ENCODE assay signal across 8 cellular contexts in the genomic region with DNA sequence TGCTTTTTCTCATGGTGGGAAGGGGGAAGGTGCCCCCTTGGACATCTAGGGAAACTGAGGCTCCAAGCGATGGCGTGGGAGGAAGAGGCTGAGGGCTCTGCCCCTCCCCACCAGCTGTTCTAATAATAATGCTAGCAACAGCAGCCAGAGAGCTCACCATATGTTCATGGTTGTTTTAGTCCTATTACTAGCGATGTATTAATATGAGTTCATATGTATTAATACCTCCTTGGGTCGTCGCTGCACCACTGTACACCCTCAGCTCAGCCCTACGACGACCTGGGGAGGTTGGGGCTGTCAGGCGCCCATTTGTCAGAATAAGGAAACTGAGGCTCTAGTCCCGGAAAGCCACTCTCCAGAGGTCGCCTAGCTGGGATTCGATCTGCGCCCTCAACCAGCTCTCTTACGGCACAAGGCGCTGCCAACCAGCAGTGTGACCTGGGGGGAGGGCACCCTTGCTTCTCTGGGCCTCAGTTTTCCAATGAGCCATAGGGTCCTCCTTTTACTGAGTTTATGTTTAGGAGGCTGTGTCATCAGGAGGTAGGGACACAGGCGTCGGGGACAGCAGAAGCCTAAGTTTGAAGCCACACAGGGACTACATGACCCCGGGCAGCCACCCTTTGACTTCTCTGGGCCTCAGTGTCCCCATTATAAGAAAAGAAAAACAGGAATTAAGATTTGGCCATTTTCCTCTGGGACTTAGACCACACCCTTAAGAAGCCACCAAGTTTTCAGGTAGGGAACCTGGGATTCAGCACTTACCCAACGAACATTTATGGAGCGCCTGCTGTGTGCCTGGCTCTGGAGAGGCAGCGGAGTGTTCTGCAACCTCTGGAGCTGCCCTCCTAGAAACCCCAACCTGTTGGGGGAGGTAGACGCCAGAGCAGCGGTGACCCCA. TPM values are rescaled to one million over a fixed set of nuclear protein-coding genes. Genes with fewer than 3 reads are reported as not detected.
DNase-seq lines count a peak whose midpoint lies in the region; ATAC-seq and TF ChIP-seq lines count a peak whose summit lies in the region.

No MANE protein-coding gene starts in this region.

- H3K4me1 ChIP-seq in A673 (ENCODE audit: insufficient read depth, low read length, poor library complexity, severe bottlenecking) (peaks cover 16% of the 10 kb centered on the region), HAP-1 (peaks cover 9% of the 10 kb centered on the region), right lobe of liver (peaks cover 0 to 15% (median 6%) of the 10 kb centered on the region in 4 donors), aorta (ENCODE audit: control insufficient read depth in 1 of 2, insufficient read depth in 2 of 2, low read length in 2 of 2) (peaks cover 0 to 2% of the 10 kb centered on the region in 2 donors)

- peak; percentile 1 for TF ChIP-seq POLR2A in right lobe of liver (IDR thresholded peaks at IDR 0.05)
- TF ChIP-seq POLR2A in lower leg skin (IDR thresholded peaks at IDR 0.05): no peak

- peaks cover 14% of the 10 kb centered on the region for H3K4me1 Mint-ChIP-seq in activated T-helper 17 cell treated with anti-CD3 and anti-CD28 coated beads, Interleukin-2, amount 50 U/mL, for 72 hours

- H3K4me3 ChIP-seq in A673 (ENCODE audit: low read depth, low read length, poor library complexity, severe bottlenecking) (peak overlapping the region; percentile 58), HAP-1 (peak overlapping the region; percentile 43), right lobe of liver (peak overlapping the region; percentile 42 to 62 (median 61)), aorta (ENCODE audit: low read length in 2 of 2) (peak overlapping the region; percentile 42 to 59), lower leg skin (ENCODE audit: low read depth, poor library complexity, severe bottlenecking) (no peak overlapping the region)

- peak overlapping the region; percentile 97 for H3K4me3 Mint-ChIP-seq in activated T-helper 17 cell treated with anti-CD3 and anti-CD28 coated beads, Interleukin-2, amount 50 U/mL, for 72 hours

- CTCF ChIA-PET in A673 (lab: Charles Lee): interaction anchor here (1.4 kb wide), 1 partner anchor 15 kb away, joined by 3 read pairs; no protein-coding TSS in a partner anchor
- CTCF ChIA-PET in GM10248 (lab: Yijun Ruan, JAX): interaction anchor here (1.0 to 3.4 kb wide), 6 partner anchors 9 to 91 kb away, joined by 3 to 28 read pairs (median 4); partner anchors contain the start of genes ARRDC2 and IL12RB1

- POLR2A ChIA-PET in A673 (lab: Charles Lee; ENCODE audit: low non-redundant PET) (no interaction called here), GM10248 (lab: Yijun Ruan, JAX) (interaction anchor here (0.6 to 1.0 kb wide), 3 partner anchors 12 to 183 kb away, joined by 4 to 5 read pairs (median 5); partner anchors contain the start of gene JUND)

- peaks cover 49% of the 10 kb centered on the region for H3K36me3 Mint-ChIP-seq in activated T-helper 17 cell treated with anti-CD3 and anti-CD28 coated beads, Interleukin-2, amount 50 U/mL, for 72 hours (ENCODE audit: low read depth)

- no peaks in the 10 kb centered on the region for H3K9me3 Mint-ChIP-seq in activated T-helper 17 cell treated with anti-CD3 and anti-CD28 coated beads, Interleukin-2, amount 50 U/mL, for 72 hours

- no peaks in the 10 kb centered on the region for H3K27me3 Mint-ChIP-seq in activated T-helper 17 cell treated with anti-CD3 and anti-CD28 coated beads, Interleukin-2, amount 50 U/mL, for 72 hours

- 19% methylated on average over 8 of the region's 22 CpGs for WGBS in right lobe of liver (ENCODE audit: insufficient coverage, low coverage, low lambda C conversion rate, missing lambda C conversion rate)
- WGBS in aorta, 2 donors: 38% methylated on average over 22 of the region's 22 CpGs
- 32% methylated on average over 22 of the region's 22 CpGs for WGBS in lower leg skin, 2 donors

- no TSS peak for BruUV-seq in A673 (replicated peaks; lab: Mats Ljungman, UMichigan)

- H3K36me3 ChIP-seq in A673 (ENCODE audit: insufficient read depth, low read length, poor library complexity, severe bottlenecking) (no peaks in the 10 kb centered on the region), HAP-1 (replicated peaks) (no peaks in the 10 kb centered on the region), right lobe of liver (no peaks in the 10 kb centered on the region), aorta (ENCODE audit: control insufficient read depth in 1 of 2, insufficient read depth in 2 of 2, low read length in 1 of 2) (no peaks in the 10 kb centered on the region)

- H3K9me3 ChIP-seq in A673 (ENCODE audit: low read depth, low read length, poor library complexity, severe bottlenecking) (no peaks in the 10 kb centered on the region), HAP-1 (no peaks in the 10 kb centered on the region), right lobe of liver (no peaks in the 10 kb centered on the region), aorta (ENCODE audit: control insufficient read depth, low read length) (no peaks in the 10 kb centered on the region)

- peak; percentile 72 for ATAC-seq in activated T-helper 17 cell treated with anti-CD3 and anti-CD28 coated beads, Interleukin-2, amount 50 U/mL, for 72 hours (replicated peaks)
- ATAC-seq in right lobe of liver: no peak
- no peak for ATAC-seq in aorta (ENCODE audit: low FRiP score)

- H3K27ac Mint-ChIP-seq in activated T-helper 17 cell treated with anti-CD3 and anti-CD28 coated beads, Interleukin-2, amount 50 U/mL, for 72 hours: peak overlapping the region; percentile 88

- H3K27ac ChIP-seq in A673 (ENCODE audit: low read depth, low read length, poor library complexity, severe bottlenecking): no peak overlapping the region
- H3K27ac ChIP-seq in right lobe of liver: no peak overlapping the region
- no peak overlapping the region for H3K27ac ChIP-seq in aorta (ENCODE audit: low read depth in 1 of 2, low read length in 2 of 2)

- no peak for DNase-seq in A673 (ENCODE audit: low spot score)
- no peak for DNase-seq in HAP-1 (ENCODE audit: low spot score in 2 of 2)
- DNase-seq in right lobe of liver: no peak
- DNase-seq in aorta: peak in 1 of 2 donors; percentile 64
- no peak for DNase-seq in GM10248 (ENCODE audit: extremely low spot score)
- no peak for DNase-seq in lower leg skin (ENCODE audit: low spot score in 2 of 2)
- DNase-seq in DMS114 treated with DMSO at 0.1 percent for 48 hours (lab: John Stamatoyannopoulos, UW; ENCODE audit: unreplicated experiment): no peak

- intact Hi-C loops in A673 (cut with micrococcal nuclease; ENCODE audit: unreplicated experiment) (no loop called here), right lobe of liver (cut with DNase I) (no loop called here), aorta (cut with DNase I) (no loop called here), lower leg skin (cut with DNase I; ENCODE audit: low total_unique reads) (no loop called here)

- in situ Hi-C loops in HAP-1 (cut with MboI; ENCODE audit: low sequenced_read_pairs): no loop called here

- no peak for TF ChIP-seq CTCF in A673 (conservative IDR thresholded peaks at IDR 0.05; ENCODE audit: low read depth, low read length)
- no peak for TF ChIP-seq CTCF in right lobe of liver (IDR thresholded peaks at IDR 0.05)
- no peak for TF ChIP-seq CTCF in GM10248 (IDR thresholded peaks at IDR 0.05; ENCODE audit: control extremely low read depth, extremely low read depth, low read depth, missing control alignments)
- TF ChIP-seq CTCF in lower leg skin (IDR thresholded peaks at IDR 0.05): no peak

- H3K27me3 ChIP-seq in A673 (replicated peaks; ENCODE audit: insufficient read depth, low read depth, low read length, poor library complexity): peaks cover 6% of the 10 kb centered on the region
- H3K27me3 ChIP-seq in HAP-1 (ENCODE audit: low read depth): no peaks in the 10 kb centered on the region
- H3K27me3 ChIP-seq in right lobe of liver: no peaks in the 10 kb centered on the region
- H3K27me3 ChIP-seq in aorta (ENCODE audit: control insufficient read depth in 1 of 2, insufficient read depth in 2 of 2, low read length in 1 of 2): no peaks in the 10 kb centered on the region

RNA-seq across cellular contexts. Expression of gene MAST3, which starts 0.7 kb away (rescaled TPM):
- total RNA-seq in A673 (2021) (5.1 and 7.9 TPM in 2 replicates), right lobe of liver (10 to 100 TPM in 3 of 6 experiments, 1 to 10 TPM in 3; 8.0 to 17.9 (median 10.0) TPM), aorta (10 to 100 TPM; 21.5 to 25.2 TPM), lower leg skin (10 to 100 TPM; 12.9 to 19.8 (median 17.0) TPM)
- total RNA-seq in activated T-helper 17 cell treated with anti-CD3 and anti-CD28 coated beads, Interleukin-2, amount 50 U/mL, for 72 hours: 10 to 100 TPM; 23.5 to 46.6 TPM
- polyA plus RNA-seq in aorta: 10 to 100 TPM in 1 of 2 donors, 1 to 10 TPM in 1; 4.4 to 32.7 TPM

RNA-seq across cellular contexts. Expression of gene IL12RB1, which starts 11.5 kb away (rescaled TPM):
- not detected in 2 replicates for total RNA-seq in A673 (2021)
- 10 to 100 TPM; 28.6 to 54.5 TPM for total RNA-seq in activated T-helper 17 cell treated with anti-CD3 and anti-CD28 coated beads, Interleukin-2, amount 50 U/mL, for 72 hours
- total RNA-seq in right lobe of liver: 1 to 10 TPM in 1 of 6 experiments, under 1 TPM in 5; 0.25 to 2.0 (median 0.70) TPM
- total RNA-seq in aorta: 1 to 10 TPM; 1.7 to 2.6 TPM
- polyA plus RNA-seq in aorta: under 1 TPM; 0.69 to 0.75 TPM
- total RNA-seq in lower leg skin: under 1 TPM in 2 of 4 donors, not detected in 2; 0.34 to 0.58 TPM

RNA-seq across cellular contexts. Expression of gene PIK3R2, which starts 54.7 kb away (rescaled TPM):
- total RNA-seq in A673 (2021): 38.1 and 41.9 TPM in 2 replicates
- 10 to 100 TPM; 13.0 to 21.8 TPM for total RNA-seq in activated T-helper 17 cell treated with anti-CD3 and anti-CD28 coated beads, Interleukin-2, amount 50 U/mL, for 72 hours
- total RNA-seq in right lobe of liver: 10 to 100 TPM; 11.1 to 21.4 (median 14.6) TPM
- 10 to 100 TPM; 14.1 to 21.8 TPM for total RNA-seq in aorta
- 1 to 10 TPM; 1.8 to 5.1 TPM for polyA plus RNA-seq in aorta
- total RNA-seq in lower leg skin: 10 to 100 TPM in 3 of 4 donors, 1 to 10 TPM in 1; 8.3 to 39.4 (median 32.2) TPM

Comparison
In these comparisons a context has a peak if more than half of its experiments do, and no peak if none do; other contexts are left out.
1. RNA of gene IL12RB1, which starts 11.5 kb away (total RNA-seq): 28.6 to 54.5 TPM in activated T-helper 17 cell treated with anti-CD3 and anti-CD28 coated beads, Interleukin-2, amount 50 U/mL, for 72 hours; 1.7 to 2.6 TPM in aorta, 0.25 to 2.0 TPM in right lobe of liver, 0.34 to 0.58 TPM in lower leg skin and not detected in A673; every median in the first group is over 4 times any median in the second.